15 cellular contexts compared by ENCODE assay signal in genomic region chr20:37823276-37823980, GRCh38.
A peak's percentile ranks its signal among the peaks of the same experiment; 100 is the strongest.
DNase-seq lines count a peak whose midpoint lies in the region; ATAC-seq, FAIRE-seq and TF ChIP-seq lines count a peak whose summit lies in the region.
"Had no signal": no experiment of that assay in that cellular context is flagged by ENCODE, and none has a peak within 500 bp of the region (broad histone marks: within the 10 kb centered on the region; RNA-seq: fewer than 3 reads in every experiment).

No MANE protein-coding gene starts in this region.

- H3K23ac ChIP-seq in H1 (ENCODE audit: insufficient read length): no peak overlapping the region

- H2AK5ac ChIP-seq in H1 (ENCODE audit: low read depth, low read length): no peak overlapping the region

- H3K27ac Mint-ChIP-seq in nephron progenitor cell: peak overlapping the region; percentile 86
- H3K27ac Mint-ChIP-seq: activated CD8-positive, alpha-beta T cell treated with anti-CD3 and anti-CD28 coated beads, Interleukin-2, amount 10 ng/mL, durations not matched to agents 7 days and 5 days had no signal

- no peak overlapping the region for H3K14ac ChIP-seq in H1 (ENCODE audit: insufficient read length)

- H3K4ac ChIP-seq in H1 (replicated peaks; ENCODE audit: insufficient read length, low read depth, low read length): no peak overlapping the region

- H2AFZ ChIP-seq in H1 (ENCODE audit: low read length) (no peak overlapping the region), PC-3 (ENCODE audit: low read length) (no peak overlapping the region)
- H2AFZ ChIP-seq: parathyroid adenoma had no signal

- no peaks in the 10 kb centered on the region for H3K79me2 ChIP-seq in H1 (ENCODE audit: control insufficient read depth in 1 of 2, insufficient read depth in 2 of 2, low read length in 2 of 2)
- no peaks in the 10 kb centered on the region for H3K79me2 ChIP-seq in PC-3 (ENCODE audit: low read length)

- H2BK15ac ChIP-seq in H1 (ENCODE audit: low read length): no peak overlapping the region

- no peak overlapping the region; the same call in 1 of the 2 replicates for H3K18ac ChIP-seq in H1 (ENCODE audit: extremely low read depth, low read length)

- intact Hi-C loops in PC-3 (cut with micrococcal nuclease): no loop called here

- no peak overlapping the region for H2BK5ac ChIP-seq in H1 (ENCODE audit: low read depth, low read length)

- H3K9ac ChIP-seq in H1 (replicated peaks in 1 of 4; ENCODE audit: extremely low read depth in 1 of 4, low read depth in 3 of 4, low read length in 3 of 4): peak overlapping the region in 1 of 4 experiments; percentile 6; a peak in 1 of 7 replicates
- H3K9ac ChIP-seq in PC-3 (ENCODE audit: low read length): no peak overlapping the region
- H3K9ac ChIP-seq: parathyroid adenoma had no signal

- H3K9me3 ChIP-seq in H1 (ENCODE audit: insufficient read depth in 2 of 2, low read depth in 1 of 2, low read length in 1 of 2) (no peaks in the 10 kb centered on the region), PC-3 (ENCODE audit: low read length) (no peaks in the 10 kb centered on the region)
- H3K9me3 ChIP-seq: thyroid gland had no signal

- H3K36me3 Mint-ChIP-seq in nephron progenitor cell (ENCODE audit: low read depth): no peaks in the 10 kb centered on the region

- no peaks in the 10 kb centered on the region for H3K36me3 ChIP-seq in H1 (ENCODE audit: control insufficient read depth in 2 of 4, insufficient read depth in 4 of 4, low read length in 3 of 4)
- no peaks in the 10 kb centered on the region for H3K36me3 ChIP-seq in PC-3 (ENCODE audit: low read depth, low read length)
- H3K36me3 ChIP-seq: thyroid gland had no signal

- 80% methylated on average over 7 of the region's 7 CpGs; no CpG with 5 or more reads in 1 of the 2 experiments for WGBS in H1 (ENCODE audit: extremely low coverage in 1 of 2, insufficient coverage in 1 of 2, insufficient read length in 1 of 2, insufficient replicate concordance in 2 of 2, low coverage in 1 of 2, low lambda C conversion rate in 2 of 2, missing lambda C conversion rate in 1 of 2), 2 experiments

- DNase-seq in GM12865 (ENCODE audit: low read depth) (peak; percentile 34), NCI-H2227 (lab: John Stamatoyannopoulos, UW; ENCODE audit: unreplicated experiment) (peak; percentile 34), H1 (ENCODE audit: low read depth in 1 of 2, low spot score in 2 of 2) (no peak), nephron progenitor cell (no peak), KBM-7 (no peak), PC-3 (no peak), NCI-H526 (lab: John Stamatoyannopoulos, UW) (no peak)
- DNase-seq: activated CD8-positive, alpha-beta T cell treated with anti-CD3 and anti-CD28 coated beads, Interleukin-2, amount 10 ng/mL, durations not matched to agents 7 days and 5 days; kidney; NCI-H226; thyroid gland had no signal

- H3K79me1 ChIP-seq in H1 (ENCODE audit: low read depth, low read length): peaks cover 2% of the 10 kb centered on the region; the same call in 1 of the 2 replicates

- H3K56ac ChIP-seq in H1 (replicated peaks; ENCODE audit: insufficient read length, low read depth, low read length): no peak overlapping the region

- H3K27ac ChIP-seq in H1 (ENCODE audit: low read depth, low read length) (peak overlapping the region; percentile 26; the same call in 1 of the 2 replicates), PC-3 (ENCODE audit: low read length) (no peak overlapping the region)
- H3K27ac ChIP-seq: epithelial cell of prostate, parathyroid adenoma, thyroid gland had no signal

- H3K4me3 ChIP-seq in GM12865 (ENCODE audit: low read depth, low read length): no peak overlapping the region
- H3K4me3 ChIP-seq in H1 (ENCODE audit: extremely low read depth in 1 of 4, insufficient read depth in 2 of 4, low read depth in 3 of 4, low read length in 4 of 4): no peak overlapping the region
- H3K4me3 ChIP-seq in PC-3 (ENCODE audit: low read length): no peak overlapping the region
- H3K4me3 ChIP-seq: K562, thyroid gland had no signal

- H4K91ac ChIP-seq in H1 (replicated peaks; ENCODE audit: insufficient read length, low read length): no peak overlapping the region

- H2BK20ac ChIP-seq in H1 (ENCODE audit: low read length): no peak overlapping the region

- no TSS peak for BruUV-seq in PC-3 (replicated peaks; lab: Mats Ljungman, UMichigan)

- no peak for TF ChIP-seq RAD21 in H1 (IDR thresholded peaks at IDR 0.05 in 1 of 2, conservative IDR thresholded peaks at IDR 0.05 in 1 of 2; ENCODE audit: low read depth in 2 of 2, low read length in 2 of 2)

- no peak overlapping the region for H4K8ac ChIP-seq in H1 (ENCODE audit: extremely low read depth, insufficient read depth, low read length)

- in situ Hi-C loops in KBM-7 (cut with MboI; ENCODE audit: low pct_unique_long_range_greater_than_20kb, low sequenced_read_pairs): no loop called here

- H3K9me2 ChIP-seq in PC-3 (replicated peaks; ENCODE audit: low read length): no peaks in the 10 kb centered on the region

- H3K9me3 Mint-ChIP-seq in nephron progenitor cell: no peaks in the 10 kb centered on the region

- no peak for FAIRE-seq in H1 (lab: Jason Lieb, UNC)
- FAIRE-seq: K562, kidney had no signal

- H3K4me3 Mint-ChIP-seq in nephron progenitor cell: peak overlapping the region; percentile 2
- H3K4me3 Mint-ChIP-seq: activated CD8-positive, alpha-beta T cell treated with anti-CD3 and anti-CD28 coated beads, Interleukin-2, amount 10 ng/mL, durations not matched to agents 7 days and 5 days had no signal

- H3K23me2 ChIP-seq in H1 (ENCODE audit: low read depth, low read length): no peaks in the 10 kb centered on the region; the same call in 1 of the 2 replicates

- H3K4me2 ChIP-seq in H1 (ENCODE audit: insufficient read depth in 1 of 2, low read depth in 2 of 2, low read length in 2 of 2): peak overlapping the region; percentile 1 to 18; a peak in 1 of 4 replicates
- H3K4me2 ChIP-seq in PC-3 (ENCODE audit: low read length): no peak overlapping the region

- H3K4me1 ChIP-seq in H1 (replicated peaks in 1 of 4; ENCODE audit: control insufficient read depth in 3 of 4, insufficient read depth in 4 of 4, low read length in 3 of 4) (peaks cover 0 to 12% (median 5%) of the 10 kb centered on the region in 4 experiments; a peak in 4 of 7 replicates), PC-3 (ENCODE audit: insufficient read depth, low read length) (no peaks in the 10 kb centered on the region)
- H3K4me1 ChIP-seq: parathyroid adenoma, thyroid gland had no signal

- H3K27me3 ChIP-seq in H1 (replicated peaks in 1 of 4; ENCODE audit: control insufficient read depth in 3 of 4, extremely low read depth in 1 of 4, insufficient read depth in 3 of 4, low read length in 3 of 4) (no peaks in the 10 kb centered on the region), PC-3 (ENCODE audit: low read length) (no peaks in the 10 kb centered on the region)
- H3K27me3 ChIP-seq: thyroid gland had no signal

- no peak for TF ChIP-seq EP300 in H1 (IDR thresholded peaks at IDR 0.05; ENCODE audit: borderline replicate concordance in 1 of 2, low read depth in 2 of 2, low read length in 2 of 2)

- H3K4me1 Mint-ChIP-seq in nephron progenitor cell: peaks cover 37% of the 10 kb centered on the region

- TF ChIP-seq CTCF in GM12865 (IDR thresholded peaks at IDR 0.05; ENCODE audit: insufficient read depth, low read depth, low read length, missing control alignments) (no peak), H1 (IDR thresholded peaks at IDR 0.05; ENCODE audit: control extremely low read depth in 1 of 3, insufficient read depth in 1 of 3, low read depth in 1 of 3, low read length in 3 of 3) (no peak), nephron progenitor cell (IDR thresholded peaks at IDR 0.05) (no peak), PC-3 (conservative IDR thresholded peaks at IDR 0.05; ENCODE audit: low read depth, low read length) (no peak)

- POLR2A ChIA-PET in H1 (lab: Charles Lee; ENCODE audit: partially characterized antibody): interaction anchor here (0.5 to 1.2 kb wide), 3 partner anchors 23 to 558 kb away, joined by 3 read pairs; no protein-coding TSS in a partner anchor
- POLR2A ChIA-PET in PC-3 (lab: Charles Lee; ENCODE audit: unreplicated experiment): no interaction called here

- H2BK120ac ChIP-seq in H1 (replicated peaks; ENCODE audit: low read depth, low read length): no peak overlapping the region

- no peak for ATAC-seq in GM18519 (IDR thresholded peaks at IDR 0.05; ENCODE audit: low FRiP score, unreplicated experiment)
- no peak for ATAC-seq in PC-3
- ATAC-seq: activated CD8-positive, alpha-beta T cell treated with anti-CD3 and anti-CD28 coated beads, Interleukin-2, amount 10 ng/mL, durations not matched to agents 7 days and 5 days; K562 had no signal

- CTCF ChIA-PET in H1 (lab: Charles Lee; ENCODE audit: partially characterized antibody) (interaction anchor here (0.8 to 1.3 kb wide), 3 partner anchors 9 to 631 kb away, joined by 3 read pairs; no protein-coding TSS in a partner anchor), PC-3 (lab: Charles Lee) (no interaction called here)

- H3F3A ChIP-seq in PC-3 (ENCODE audit: low read length, unreplicated experiment): no peaks in the 10 kb centered on the region

- no peak overlapping the region for H2BK12ac ChIP-seq in H1 (ENCODE audit: low read depth, low read length)

- no peak overlapping the region for H4K5ac ChIP-seq in H1 (ENCODE audit: insufficient read length, low read depth, low read length)

- no peaks in the 10 kb centered on the region for H4K20me1 ChIP-seq in H1 (replicated peaks in 1 of 2; ENCODE audit: control insufficient read depth in 1 of 2, insufficient read depth in 2 of 2, low read length in 2 of 2)
- no peaks in the 10 kb centered on the region for H4K20me1 ChIP-seq in PC-3 (ENCODE audit: low read length)

- no peak for TF ChIP-seq POLR2A in H1 (IDR thresholded peaks at IDR 0.05; ENCODE audit: control extremely low read depth in 1 of 2, low read depth in 2 of 2, low read length in 2 of 2)

- no peaks in the 10 kb centered on the region for H3K27me3 Mint-ChIP-seq in nephron progenitor cell (ENCODE audit: low read depth, poor library complexity)

TF ChIP-seq in H1, 55 proteins besides CTCF, POLR2A, EP300 and RAD21 (continues in another document):
- TF ChIP-seq NANOG (IDR thresholded peaks at IDR 0.05; ENCODE audit: insufficient read depth, low read depth, low read length, poor library complexity, severe bottlenecking) (peak; percentile 41), TAF1 (IDR thresholded peaks at IDR 0.05; ENCODE audit: low read depth, low read length) (no peak), SP1 (IDR thresholded peaks at IDR 0.05; ENCODE audit: low read depth, low read length) (no peak), ATF3 (IDR thresholded peaks at IDR 0.05; ENCODE audit: insufficient read depth, low read depth, low read length) (no peak), E2F6 (IDR thresholded peaks at IDR 0.05) (no peak), MAFK (IDR thresholded peaks at IDR 0.05; ENCODE audit: low read depth, low read length) (peak; percentile 20; the same call in 1 of the 2 replicates)

Comparison
In these comparisons a context has a peak if more than half of its experiments do, and no peak if none do; other contexts are left out.
1. DNase-seq: peak in GM12865 (single experiment) and NCI-H2227 (single experiment); none in H1 (0 of 2), nephron progenitor cell (single experiment), KBM-7 (single experiment), PC-3 (single experiment) and NCI-H526 (0 of 2).